ENCODE assay signal across 8 cellular contexts in genomic region chr5:141877478-141878185, GRCh38. TPM values are rescaled to one million over a fixed set of nuclear protein-coding genes. Genes with fewer than 3 reads are reported as not detected.
DNase-seq lines count a peak whose midpoint lies in the region; ATAC-seq, FAIRE-seq and TF ChIP-seq lines count a peak whose summit lies in the region.

No MANE protein-coding gene starts in this region.

- peak overlapping the region; percentile 79 for H2BK15ac ChIP-seq in neuronal stem cell (ENCODE audit: low read length)

- peaks cover 12% of the 10 kb centered on the region for H3K79me1 ChIP-seq in neuronal stem cell (ENCODE audit: low read depth, low read length)

- FAIRE-seq in D721Med (lab: Jason Lieb, UNC) = no peak

- no peak for TF ChIP-seq CTCF in D721Med (IDR thresholded peaks at IDR 0.05; ENCODE audit: insufficient read depth, missing control alignments)

- H3K27ac ChIP-seq in epithelial cell of prostate (peak overlapping the region; percentile 79), neuronal stem cell (replicated peaks; ENCODE audit: low read length) (peak overlapping the region; percentile 59)

- H3K9me3 ChIP-seq in neuronal stem cell (replicated peaks in 1 of 2; ENCODE audit: control insufficient read depth in 2 of 2, insufficient read depth in 1 of 2, low read depth in 1 of 2, low read length in 2 of 2) = no peaks in the 10 kb centered on the region

- peak overlapping the region; percentile 16 for H2BK5ac ChIP-seq in neuronal stem cell (ENCODE audit: low read length)

- no peak overlapping the region for H3K4ac ChIP-seq in neuronal stem cell (ENCODE audit: low read length)

- peak overlapping the region; percentile 48 for H2BK120ac ChIP-seq in neuronal stem cell (ENCODE audit: low read depth, low read length)

- peak overlapping the region; percentile 2 for H4K91ac ChIP-seq in neuronal stem cell (ENCODE audit: low read depth, low read length, poor library complexity)

- peak overlapping the region; percentile 84 for H2AFZ ChIP-seq in neuronal stem cell (ENCODE audit: low read length)

- peak overlapping the region; percentile 95 for H3K18ac ChIP-seq in neuronal stem cell (ENCODE audit: low read length)

- H3K4me2 ChIP-seq in neuronal stem cell (ENCODE audit: insufficient read depth, low read length, poor library complexity, severe bottlenecking) = peak overlapping the region; percentile 99

- peaks cover 46 to 51% of the 10 kb centered on the region in 2 donors for H3K4me1 ChIP-seq in neuronal stem cell (ENCODE audit: control insufficient read depth in 2 of 2, insufficient read depth in 1 of 2, low read depth in 1 of 2, low read length in 2 of 2)

- H4K8ac ChIP-seq in neuronal stem cell (ENCODE audit: low read depth, low read length) = no peak overlapping the region

- H3K27me3 ChIP-seq in neuronal stem cell (ENCODE audit: control insufficient read depth in 3 of 3, insufficient read depth in 3 of 3, low read depth in 1 of 3, low read length in 3 of 3) = peaks cover 0 to 9% (median 0%) of the 10 kb centered on the region in 3 experiments

- H3K36me3 ChIP-seq in neuronal stem cell (replicated peaks in 1 of 2; ENCODE audit: control insufficient read depth in 2 of 2, insufficient read depth in 2 of 2, low read length in 2 of 2) = no peaks in the 10 kb centered on the region

- peak overlapping the region; percentile 58 for H2AK5ac ChIP-seq in neuronal stem cell (ENCODE audit: low read depth, low read length)

- ATAC-seq in GM21423 (IDR thresholded peaks at IDR 0.05; ENCODE audit: unreplicated experiment) (no peak), HG02884 (IDR thresholded peaks at IDR 0.05; ENCODE audit: unreplicated experiment) (no peak)

- H3K14ac ChIP-seq in neuronal stem cell (ENCODE audit: low read length) = peak overlapping the region; percentile 65

- WGBS in neuronal stem cell (ENCODE audit: extremely low coverage in 2 of 2, insufficient read length in 2 of 2, insufficient replicate concordance in 1 of 2), 2 donors = no CpG with 5 or more reads among the region's 55 CpGs

- peak overlapping the region; percentile 69 to 89 for H3K4me3 ChIP-seq in neuronal stem cell (ENCODE audit: low read length in 2 of 2)

- peak overlapping the region; percentile 86 for H3K23ac ChIP-seq in neuronal stem cell (ENCODE audit: low read depth, low read length, poor library complexity)

- peak; percentile 44 to 55 (median 54) for DNase-seq in NCI-H1417 (lab: John Stamatoyannopoulos, UW)
- no peak for DNase-seq in NCI-H1417 treated with DMSO at 0.1 percent for 48 hours (lab: John Stamatoyannopoulos, UW)
- peak; percentile 25 for DNase-seq in activated CD4-positive, alpha-beta T cell treated with anti-CD3 and anti-CD28 coated beads, Interleukin-2, amount 50 U/mL, for 1 hour
- DNase-seq in epithelial cell of prostate (ENCODE audit: low read depth, low spot score) = no peak
- no peak for DNase-seq in neuronal stem cell (ENCODE audit: low spot score)
- DNase-seq in D721Med (ENCODE audit: insufficient read length, low spot score) = no peak

- peak overlapping the region; percentile 24 for H2BK12ac ChIP-seq in neuronal stem cell (ENCODE audit: low read length)

- peak overlapping the region; percentile 95 for H3K9ac ChIP-seq in neuronal stem cell (ENCODE audit: low read depth, low read length, poor library complexity)

RNA-seq across cellular contexts. Expression of gene PCDH1, which starts 0.6 kb away (rescaled TPM):
- 7.6 TPM for polyA plus RNA-seq in neuronal stem cell (2013, experiment 1 of 2)
- 7.7 TPM for polyA plus RNA-seq in neuronal stem cell (2013, experiment 2 of 2)

RNA-seq across cellular contexts. Expression of gene DELE1, which starts 46.0 kb away (rescaled TPM):
- 40.3 TPM for polyA plus RNA-seq in neuronal stem cell (2013, experiment 1 of 2)
- polyA plus RNA-seq in neuronal stem cell (2013, experiment 2 of 2) = 38.7 TPM

Comparison
In these comparisons a context has a peak if more than half of its experiments do, and no peak if none do; other contexts are left out.
1. DNase-seq: peak in NCI-H1417 (3 of 3) and activated CD4-positive, alpha-beta T cell treated with anti-CD3 and anti-CD28 coated beads, Interleukin-2, amount 50 U/mL, for 1 hour (single experiment); none in NCI-H1417 treated with DMSO at 0.1 percent for 48 hours (single experiment), epithelial cell of prostate (single experiment), neuronal stem cell (single experiment) and D721Med (single experiment).